ENCODE assay signal across 9 cellular contexts in the genomic region with DNA sequence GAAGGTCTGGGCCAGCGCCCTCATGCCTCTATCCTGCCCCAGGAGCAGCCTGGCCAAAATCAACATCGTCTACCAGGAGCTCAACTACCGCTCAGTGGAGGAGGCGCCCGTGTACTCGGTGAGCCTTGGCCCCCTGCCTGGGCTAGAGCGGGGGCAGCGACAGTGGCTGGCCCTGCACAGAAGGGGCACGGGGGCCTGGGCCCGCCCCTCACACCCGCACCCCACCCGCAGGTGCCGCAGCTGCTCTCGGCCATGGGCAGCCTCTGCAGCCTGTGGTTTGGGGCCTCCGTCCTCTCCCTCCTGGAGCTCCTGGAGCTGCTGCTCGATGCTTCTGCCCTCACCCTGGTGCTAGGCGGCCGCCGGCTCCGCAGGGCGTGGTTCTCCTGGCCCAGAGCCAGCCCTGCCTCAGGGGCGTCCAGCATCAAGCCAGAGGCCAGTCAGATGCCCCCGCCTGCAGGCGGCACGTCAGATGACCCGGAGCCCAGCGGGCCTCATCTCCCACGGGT. TPM values are rescaled to one million over a fixed set of nuclear protein-coding genes. Genes with fewer than 3 reads are reported as not detected.
DNase-seq lines count a peak whose midpoint lies in the region; ATAC-seq and TF ChIP-seq lines count a peak whose summit lies in the region.
"Had no signal": no experiment of that assay in that cellular context is flagged by ENCODE, and none has a peak within 500 bp of the region (broad histone marks: within the 10 kb centered on the region; RNA-seq: fewer than 3 reads in every experiment).

No MANE protein-coding gene starts in this region.

- H3K4me3 ChIP-seq in HEK293 (ENCODE audit: low read depth, low read length) (no peak overlapping the region), PC-9 (no peak overlapping the region), lower leg skin (ENCODE audit: low read depth, poor library complexity, severe bottlenecking) (no peak overlapping the region), vagina (no peak overlapping the region)
- H3K4me3 ChIP-seq: gastrocnemius medialis had no signal

- H3K36me3 ChIP-seq in HEK293 (ENCODE audit: control insufficient read depth in 2 of 2, insufficient read depth in 1 of 2, low read length in 2 of 2) (peaks cover 0 to 28% of the 10 kb centered on the region in 2 experiments; a peak in 1 of 3 replicates), PC-9 (ENCODE audit: low read depth) (no peaks in the 10 kb centered on the region), vagina (peaks cover 0 to 3% of the 10 kb centered on the region in 2 donors)

- no peaks in the 10 kb centered on the region for H4K20me1 ChIP-seq in PC-9 (ENCODE audit: insufficient read depth)

- TF ChIP-seq CTCF in HEK293 (tag by site-specific recombination; IDR thresholded peaks at IDR 0.05): no peak
- no peak for TF ChIP-seq CTCF in PC-9 (conservative IDR thresholded peaks at IDR 0.05)
- TF ChIP-seq CTCF in lower leg skin (IDR thresholded peaks at IDR 0.05): no peak
- TF ChIP-seq CTCF in vagina (IDR thresholded peaks at IDR 0.05): no peak

- WGBS in lower leg skin, 2 donors: 20 to 30% methylated on average over 9 to 21 of the region's 28 CpGs

- H2AFZ ChIP-seq in PC-9: no peak overlapping the region

- POLR2A ChIA-PET in HEK293 (lab: Yijun Ruan, JAX) (interaction anchor here (0.8 to 2.8 kb wide), 6 partner anchors 9 to 307 kb away, joined by 3 to 12 read pairs (median 4); partner anchors contain the start of gene UBE2J2), PC-9 (lab: Charles Lee; ENCODE audit: unreplicated experiment) (interaction anchor here (0.6 kb wide), 2 partner anchors 14 to 18 kb away, joined by 3 to 16 read pairs; no protein-coding TSS in a partner anchor)

- intact Hi-C loops in PC-9 (cut with micrococcal nuclease; ENCODE audit: unreplicated experiment): loop anchor here (2.0 to 5.0 kb wide), 2 partner anchors 168 to 309 kb away; partner anchors contain the start of gene PERM1
- intact Hi-C loops in left colon (cut with DNase I, micrococcal nuclease): loop anchor here (5.0 kb wide), 2 partner anchors 169 to 174 kb away; partner anchors contain the start of gene C1orf159 (in 1 of the 2)
- intact Hi-C loops in lower leg skin (cut with DNase I; ENCODE audit: low total_unique reads): no loop called here
- intact Hi-C loops in vagina (cut with DNase I): loop anchor here (5.0 kb wide), 1 partner anchor 169 kb away; no protein-coding TSS in a partner anchor

- peak; percentile 39 for DNase-seq in AG08396 (ENCODE audit: low spot score)
- DNase-seq in PC-9: peak in 1 of 2 experiments; percentile 64
- DNase-seq in left colon: peak in 1 of 2 donors; percentile 63
- no peak for DNase-seq in lower leg skin (ENCODE audit: low spot score in 2 of 2)
- DNase-seq in NOMO-1 (lab: John Stamatoyannopoulos, UW; ENCODE audit: unreplicated experiment in 2 of 2): no peak
- no peak for DNase-seq in stimulated activated naive CD8-positive, alpha-beta T cell treated with anti-CD3 and anti-CD28 coated beads, Interleukin-15, Interleukin-2, amounts not matched to agents 100 U/mL and 50 U/mL, for 24 hours
- no peak for DNase-seq in vagina (ENCODE audit: extremely low spot score in 2 of 2)

- peak; percentile 65 for ATAC-seq in left colon
- ATAC-seq in stimulated activated naive CD8-positive, alpha-beta T cell treated with anti-CD3 and anti-CD28 coated beads, Interleukin-15, Interleukin-2, amounts not matched to agents 100 U/mL and 50 U/mL, for 24 hours: no peak

- BruUV-seq in PC-9 (replicated peaks; lab: Mats Ljungman, UMichigan): no TSS peak

- no peaks in the 10 kb centered on the region for H3K9me2 ChIP-seq in PC-9 (ENCODE audit: insufficient read depth)

- no peaks in the 10 kb centered on the region for H3K9me3 ChIP-seq in HEK293 (ENCODE audit: control insufficient read depth, insufficient read depth, low read depth, low read length)
- H3K9me3 ChIP-seq in PC-9 (ENCODE audit: insufficient read depth, low read depth): no peaks in the 10 kb centered on the region
- no peaks in the 10 kb centered on the region for H3K9me3 ChIP-seq in vagina
- H3K9me3 ChIP-seq: gastrocnemius medialis had no signal

- H3K27me3 ChIP-seq in PC-9 (ENCODE audit: insufficient read depth, low read depth) (no peaks in the 10 kb centered on the region), vagina (no peaks in the 10 kb centered on the region)

- CTCF ChIA-PET in HEK293 (lab: Yijun Ruan, JAX): interaction anchor here (0.5 to 4.3 kb wide), 23 partner anchors 9 to 412 kb away, joined by 3 to 76 read pairs (median 4); no protein-coding TSS in a partner anchor
- CTCF ChIA-PET in PC-9 (lab: Charles Lee): interaction anchor here (0.6 to 1.2 kb wide), 5 partner anchors 9 to 170 kb away, joined by 3 to 7 read pairs (median 4); no protein-coding TSS in a partner anchor

- no peaks in the 10 kb centered on the region for H3K79me2 ChIP-seq in PC-9 (ENCODE audit: low read depth)

- TF ChIP-seq POLR2A in lower leg skin (IDR thresholded peaks at IDR 0.05): no peak
- TF ChIP-seq POLR2A in vagina (IDR thresholded peaks at IDR 0.05): no peak

- H3K27ac ChIP-seq in HEK293 (ENCODE audit: extremely low read depth, low read depth, low read length) (no peak overlapping the region), PC-9 (no peak overlapping the region), vagina (no peak overlapping the region)
- H3K27ac ChIP-seq: gastrocnemius medialis had no signal

- no peaks in the 10 kb centered on the region for H3F3A ChIP-seq in PC-9 (ENCODE audit: insufficient read depth, low read depth)

- H3K4me2 ChIP-seq in PC-9: peak overlapping the region; percentile 65

- no peaks in the 10 kb centered on the region for H3K4me1 ChIP-seq in HEK293 (ENCODE audit: control insufficient read depth, insufficient read depth, low read length)
- H3K4me1 ChIP-seq in PC-9 (replicated peaks; ENCODE audit: insufficient read depth): peaks cover 16% of the 10 kb centered on the region
- H3K4me1 ChIP-seq in vagina: peaks cover 15% of the 10 kb centered on the region
- H3K4me1 ChIP-seq: gastrocnemius medialis had no signal

TF ChIP-seq in HEK293, 187 proteins besides CTCF, POLR2A, EP300 and RAD21 (continues in another document):
- TF ChIP-seq, protein P1, sequence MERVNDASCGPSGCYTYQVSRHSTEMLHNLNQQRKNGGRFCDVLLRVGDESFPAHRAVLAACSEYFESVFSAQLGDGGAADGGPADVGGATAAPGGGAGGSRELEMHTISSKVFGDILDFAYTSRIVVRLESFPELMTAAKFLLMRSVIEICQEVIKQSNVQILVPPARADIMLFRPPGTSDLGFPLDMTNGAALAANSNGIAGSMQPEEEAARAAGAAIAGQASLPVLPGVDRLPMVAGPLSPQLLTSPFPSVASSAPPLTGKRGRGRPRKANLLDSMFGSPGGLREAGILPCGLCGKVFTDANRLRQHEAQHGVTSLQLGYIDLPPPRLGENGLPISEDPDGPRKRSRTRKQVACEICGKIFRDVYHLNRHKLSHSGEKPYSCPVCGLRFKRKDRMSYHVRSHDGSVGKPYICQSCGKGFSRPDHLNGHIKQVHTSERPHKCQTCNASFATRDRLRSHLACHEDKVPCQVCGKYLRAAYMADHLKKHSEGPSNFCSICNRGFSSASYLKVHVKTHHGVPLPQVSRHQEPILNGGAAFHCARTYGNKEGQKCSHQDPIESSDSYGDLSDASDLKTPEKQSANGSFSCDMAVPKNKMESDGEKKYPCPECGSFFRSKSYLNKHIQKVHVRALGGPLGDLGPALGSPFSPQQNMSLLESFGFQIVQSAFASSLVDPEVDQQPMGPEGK (tag by site-specific recombination; IDR thresholded peaks at IDR 0.05): peak; percentile 51; the same call in 1 of the 2 replicates
- TF ChIP-seq MZF1 (tag by site-specific recombination; IDR thresholded peaks at IDR 0.05; ENCODE audit: borderline replicate concordance) (no peak), OSR2 (tag by site-specific recombination; IDR thresholded peaks at IDR 0.05) (peak; percentile 86), GLIS2 (tag by site-specific recombination; IDR thresholded peaks at IDR 0.05) (peak; percentile 36; the same call in 1 of the 2 replicates), ZNF610 (tag by site-specific recombination; IDR thresholded peaks at IDR 0.05; ENCODE audit: borderline replicate concordance) (no peak), KLF8 (tag by site-specific recombination; IDR thresholded peaks at IDR 0.05) (0 out of 2 replicates have a peak, but pooled peaks have one; percentile 17), ZNF174 (tag by site-specific recombination; IDR thresholded peaks at IDR 0.05) (no peak), ZIC2 (tag by site-specific recombination; IDR thresholded peaks at IDR 0.05) (peak; percentile 89), KLF7 (tag by site-specific recombination; IDR thresholded peaks at IDR 0.05; ENCODE audit: borderline replicate concordance) (peak; percentile 85)
- TF ChIP-seq, protein P2, sequence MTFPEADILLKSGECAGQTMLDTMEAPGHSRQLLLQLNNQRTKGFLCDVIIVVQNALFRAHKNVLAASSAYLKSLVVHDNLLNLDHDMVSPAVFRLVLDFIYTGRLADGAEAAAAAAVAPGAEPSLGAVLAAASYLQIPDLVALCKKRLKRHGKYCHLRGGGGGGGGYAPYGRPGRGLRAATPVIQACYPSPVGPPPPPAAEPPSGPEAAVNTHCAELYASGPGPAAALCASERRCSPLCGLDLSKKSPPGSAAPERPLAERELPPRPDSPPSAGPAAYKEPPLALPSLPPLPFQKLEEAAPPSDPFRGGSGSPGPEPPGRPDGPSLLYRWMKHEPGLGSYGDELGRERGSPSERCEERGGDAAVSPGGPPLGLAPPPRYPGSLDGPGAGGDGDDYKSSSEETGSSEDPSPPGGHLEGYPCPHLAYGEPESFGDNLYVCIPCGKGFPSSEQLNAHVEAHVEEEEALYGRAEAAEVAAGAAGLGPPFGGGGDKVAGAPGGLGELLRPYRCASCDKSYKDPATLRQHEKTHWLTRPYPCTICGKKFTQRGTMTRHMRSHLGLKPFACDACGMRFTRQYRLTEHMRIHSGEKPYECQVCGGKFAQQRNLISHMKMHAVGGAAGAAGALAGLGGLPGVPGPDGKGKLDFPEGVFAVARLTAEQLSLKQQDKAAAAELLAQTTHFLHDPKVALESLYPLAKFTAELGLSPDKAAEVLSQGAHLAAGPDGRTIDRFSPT (tag by site-specific recombination; IDR thresholded peaks at IDR 0.05): 0 out of 2 replicates have a peak, but pooled peaks have one; percentile 23

RNA-seq across cellular contexts. Expression of gene SCNN1D, which starts 10.8 kb away (rescaled TPM):
- total RNA-seq in PC-9 (2021): 4.2 and 4.3 TPM in 2 replicates
- 1 to 10 TPM; 1.5 to 1.6 TPM for total RNA-seq in left colon
- total RNA-seq in lower leg skin: 1 to 10 TPM in 2 of 4 donors, under 1 TPM in 2; 0.84 to 5.3 (median 1.4) TPM
- 8.6 TPM for total RNA-seq in vagina

RNA-seq across cellular contexts. Expression of gene ACAP3, which starts 16.7 kb away (rescaled TPM):
- total RNA-seq in PC-9 (2021) (53.5 and 54.8 TPM in 2 replicates), left colon (10 to 100 TPM; 49.2 to 58.7 TPM), lower leg skin (100 to 1,000 TPM in 3 of 4 donors, 10 to 100 TPM in 1; 98.8 to 189 (median 115) TPM), vagina (68.5 TPM)

RNA-seq across cellular contexts. Expression of gene PUSL1, which starts 17.3 kb away (rescaled TPM):
- total RNA-seq in PC-9 (2021): 18.0 and 18.9 TPM in 2 replicates
- total RNA-seq in left colon: 10 to 100 TPM; 15.5 to 18.7 TPM
- 10 to 100 TPM; 42.3 to 62.1 (median 53.7) TPM for total RNA-seq in lower leg skin
- total RNA-seq in vagina: 31.2 TPM

RNA-seq across cellular contexts. Expression of gene UBE2J2, which starts 17.4 kb away (rescaled TPM):
- total RNA-seq in PC-9 (2021) (54.2 and 55.0 TPM in 2 replicates), left colon (10 to 100 TPM; 46.3 to 56.3 TPM), lower leg skin (10 to 100 TPM; 49.0 to 72.8 (median 54.0) TPM), vagina (56.7 TPM)

RNA-seq across cellular contexts. Expression of gene INTS11, which starts 33.4 kb away (rescaled TPM):
- total RNA-seq in PC-9 (2021) (130 and 150 TPM in 2 replicates), left colon (10 to 100 TPM; 80.6 to 94.2 TPM), lower leg skin (100 to 1,000 TPM; 101 to 185 (median 105) TPM), vagina (142 TPM)
